ENCODE assay signal across 25 cellular contexts in genomic region chr12:131042848-131043245, GRCh38.
A peak's percentile ranks its signal among the peaks of the same experiment; 100 is the strongest.
DNase-seq lines count a peak whose midpoint lies in the region; ATAC-seq, FAIRE-seq and TF ChIP-seq lines count a peak whose summit lies in the region.
"Had no signal": no experiment of that assay in that cellular context is flagged by ENCODE, and none has a peak within 500 bp of the region (broad histone marks: within the 10 kb centered on the region; RNA-seq: fewer than 3 reads in every experiment).

No MANE protein-coding gene starts in this region.

- H3K4me1 ChIP-seq in A673 (ENCODE audit: insufficient read depth, low read length, poor library complexity, severe bottlenecking), result no peaks in the 10 kb centered on the region
- H3K4me1 ChIP-seq in HepG2 (ENCODE audit: insufficient read depth, low read length), result peaks cover 7% of the 10 kb centered on the region; the same call in 1 of the 2 replicates
- H3K4me1 ChIP-seq in spleen, result no peaks in the 10 kb centered on the region

- no peak overlapping the region for H3K27ac ChIP-seq in A673 (ENCODE audit: low read depth, low read length, poor library complexity, severe bottlenecking)
- no peak overlapping the region for H3K27ac ChIP-seq in HepG2 (ENCODE audit: extremely low read length, insufficient read depth, low read length)
- H3K27ac ChIP-seq in spleen, result no peak overlapping the region
- H3K27ac ChIP-seq: C4-2B, SK-N-MC had no signal

- no peak for TF ChIP-seq RAD21 in HepG2 (CRISPR knock-in tag; IDR thresholded peaks at IDR 0.05)

- BruUV-seq in A673 (replicated peaks; lab: Mats Ljungman, UMichigan), result no TSS peak
- BruUV-seq in HepG2 (replicated peaks; lab: Mats Ljungman, UMichigan), result no TSS peak

- no peak for TF ChIP-seq POLR2A in HepG2 (IDR thresholded peaks at IDR 0.05; ENCODE audit: insufficient read depth in 1 of 2, low read depth in 2 of 2, low read length in 2 of 2)
- no peak for TF ChIP-seq POLR2A in spleen (IDR thresholded peaks at IDR 0.05)

- intact Hi-C loops in A673 (cut with micrococcal nuclease; ENCODE audit: unreplicated experiment) (no loop called here), HepG2 (cut with micrococcal nuclease; ENCODE audit: unreplicated experiment) (no loop called here), spleen (cut with DNase I; ENCODE audit: low total_unique reads) (no loop called here)

- H3K9me3 ChIP-seq in A673 (ENCODE audit: low read depth, low read length, poor library complexity, severe bottlenecking) (no peaks in the 10 kb centered on the region), HepG2 (ENCODE audit: low read length) (no peaks in the 10 kb centered on the region), spleen (no peaks in the 10 kb centered on the region)

- H3K36me3 ChIP-seq in A673 (ENCODE audit: insufficient read depth, low read length, poor library complexity, severe bottlenecking) (no peaks in the 10 kb centered on the region), H7 (replicated peaks; ENCODE audit: control insufficient read depth, insufficient read depth, low read length) (no peaks in the 10 kb centered on the region), HepG2 (replicated peaks in 1 of 2; ENCODE audit: control insufficient read depth in 1 of 2, insufficient read depth in 2 of 2, low read length in 2 of 2) (no peaks in the 10 kb centered on the region), spleen (no peaks in the 10 kb centered on the region)

- ATAC-seq in HepG2 (peak; percentile 15; the same call in 2 of the 3 replicates), GM21528 (IDR thresholded peaks at IDR 0.05; ENCODE audit: low FRiP score, unreplicated experiment) (no peak), HG02973 (IDR thresholded peaks at IDR 0.05; ENCODE audit: unreplicated experiment) (no peak)
- ATAC-seq: GM12878 had no signal

- H2AFZ ChIP-seq in HepG2 (ENCODE audit: low read length), result no peak overlapping the region

- no peak for FAIRE-seq in HepG2 (lab: Jason Lieb, UNC)
- FAIRE-seq: GM12878, H54 had no signal

- no peak overlapping the region for H3K4me2 ChIP-seq in HepG2 (ENCODE audit: low read depth, low read length)

- H3K27me3 ChIP-seq in A673 (replicated peaks; ENCODE audit: insufficient read depth, low read depth, low read length, poor library complexity), result peaks cover 31% of the 10 kb centered on the region
- no peaks in the 10 kb centered on the region for H3K27me3 ChIP-seq in H7 (ENCODE audit: control insufficient read depth, insufficient read depth, low read length)
- H3K27me3 ChIP-seq in HepG2 (ENCODE audit: control insufficient read depth in 1 of 2, insufficient read depth in 2 of 2, low read length in 2 of 2), result no peaks in the 10 kb centered on the region
- peaks cover 0 to 11% (median 0%) of the 10 kb centered on the region in 7 donors for H3K27me3 ChIP-seq in spleen (replicated peaks in 1 of 7)

- DNase-seq in A673 (ENCODE audit: low spot score) (peak; percentile 27), H7 (peak; percentile 53), HepG2 (ENCODE audit: low spot score) (no peak), spleen (peak; percentile 66), NCI-H2196 (lab: John Stamatoyannopoulos, UW; ENCODE audit: unreplicated experiment) (no peak)
- DNase-seq: 8988T; CD8-positive, alpha-beta memory T cell; DMS 273 treated with DMSO at 0.1 percent for 48 hours; DMS79; EL; GDM1; NCI-H1048; NCI-H1417; NCI-H1694; NCI-H2029 treated with DMSO at 0.1 percent for 48 hours; NCI-H2227 treated with DMSO at 0.1 percent for 48 hours; NCI-H526 treated with DMSO at 0.1 percent for 48 hours; RPMI8226; SHP77 had no signal

- TF ChIP-seq CTCF in A673 (conservative IDR thresholded peaks at IDR 0.05; ENCODE audit: low read depth, low read length) (no peak), HepG2 (CRISPR knock-in tag; IDR thresholded peaks at IDR 0.05) (no peak), spleen (IDR thresholded peaks at IDR 0.05 in 8 of 11, conservative IDR thresholded peaks at IDR 0.05 in 3 of 11) (no peak)

- in situ Hi-C loops in HepG2 (cut with HindIII; ENCODE audit: extremely low pct_ligation_motif_present, low pct_unique_long_range_greater_than_20kb), result no loop called here

- 78% methylated on average over 10 of the region's 14 CpGs for WGBS in HepG2 (ENCODE audit: low lambda C conversion rate)
- WGBS in spleen, 5 donors, result 83 to 92% (median 87%) methylated on average over 6 to 14 of the region's 14 CpGs

- no peaks in the 10 kb centered on the region for H4K20me1 ChIP-seq in HepG2 (ENCODE audit: insufficient read depth, low read length)

- TF ChIP-seq EP300 in HepG2 (IDR thresholded peaks at IDR 0.05; ENCODE audit: low read depth in 2 of 2, low read length in 2 of 2), result no peak
- TF ChIP-seq EP300 in HepG2 (CRISPR knock-in tag; IDR thresholded peaks at IDR 0.05; ENCODE audit: borderline replicate concordance), result no peak

- H3K79me2 ChIP-seq in HepG2 (ENCODE audit: insufficient read depth, low read length), result no peaks in the 10 kb centered on the region

- POLR2A ChIA-PET in A673 (lab: Charles Lee; ENCODE audit: low non-redundant PET) (no interaction called here), HepG2 (lab: Yijun Ruan, JAX) (no interaction called here)

- no peak overlapping the region for H3K9ac ChIP-seq in HepG2 (ENCODE audit: insufficient read depth, low read depth, low read length)

- H3K4me3 ChIP-seq in A673 (ENCODE audit: low read depth, low read length, poor library complexity, severe bottlenecking) (no peak overlapping the region), H7 (ENCODE audit: insufficient read depth, low read depth, low read length) (no peak overlapping the region), HepG2 (replicated peaks in 1 of 3; ENCODE audit: insufficient read depth in 1 of 3, low read depth in 2 of 3, low read length in 3 of 3) (no peak overlapping the region), spleen (no peak overlapping the region)
- H3K4me3 ChIP-seq: GM12878, SK-N-MC had no signal

- CTCF ChIA-PET in A673 (lab: Charles Lee), result no interaction called here
- CTCF ChIA-PET in HepG2 (lab: Yijun Ruan, JAX; ENCODE audit: low intra/inter-chr PET ratio, low total read pairs), result no interaction called here

TF ChIP-seq in HepG2, 621 proteins besides CTCF, POLR2A, EP300 and RAD21:
- peak; percentile 44 for TF ChIP-seq HNF4A (CRISPR knock-in tag; IDR thresholded peaks at IDR 0.05)
- TF ChIP-seq ZNF687 (CRISPR knock-in tag; IDR thresholded peaks at IDR 0.05), result peak; percentile 37; the same call in 1 of the 2 replicates
- no peak for TF ChIP-seq ZSCAN9 (CRISPR knock-in tag; IDR thresholded peaks at IDR 0.05; ENCODE audit: borderline replicate concordance)
TF ChIP-seq in HepG2: peak in this region for 2.

Comparison
In these comparisons a context has a peak if more than half of its experiments do, and no peak if none do; other contexts are left out.
1. DNase-seq: peak in A673 (single experiment), H7 (single experiment) and spleen (single experiment); none in HepG2 (single experiment) and NCI-H2196 (single experiment).